In genomic region chr12:4441355-4442330, GRCh38 we compare ENCODE assay signal across 14 cellular contexts. TPM values are rescaled to one million over a fixed set of nuclear protein-coding genes. Genes with fewer than 3 reads are reported as not detected.
DNase-seq lines count a peak whose midpoint lies in the region; ATAC-seq and TF ChIP-seq lines count a peak whose summit lies in the region.
"Had no signal": no experiment of that assay in that cellular context is flagged by ENCODE, and none has a peak within 500 bp of the region (broad histone marks: within the 10 kb centered on the region; RNA-seq: fewer than 3 reads in every experiment).

No MANE protein-coding gene starts in this region.

- peak overlapping the region in 9 of 10 experiments; percentile 23 to 87 (median 82); a peak in 19 of 20 replicates for H3K4me3 ChIP-seq in BLaER1 treated with 17β-estradiol and CSF1 and Interleukin-3, amounts not matched to agents 10 nM and 100 nM
- H3K4me3 ChIP-seq in NB4 (ENCODE audit: low read depth, low read length) (peak overlapping the region; percentile 72), WERI-Rb-1 (ENCODE audit: low read depth, low read length) (0 out of 2 replicates have a peak overlapping the region, but pooled peaks have one; percentile 5), mesendoderm (ENCODE audit: low read length) (no peak overlapping the region)
- H3K4me3 ChIP-seq: ovary had no signal

- CTCF ChIA-PET in activated CD8-positive, alpha-beta T cell treated with anti-CD3 and anti-CD28 coated beads, Interleukin-2, amount 10 ng/mL, durations not matched to agents 7 days and 5 days (lab: Charles Lee) = no interaction called here
- CTCF ChIA-PET in T-cell (lab: Charles Lee) = no interaction called here

- H3K4me3 Mint-ChIP-seq in stimulated activated effector memory CD8-positive, alpha-beta T cell treated with anti-CD3 and anti-CD28 coated beads, Interleukin-12 subunit alpha, Interleukin-12 subunit beta, amount 100 ng/mL, for 72 hours = no peak overlapping the region
- H3K4me3 Mint-ChIP-seq in activated CD8-positive, alpha-beta T cell treated with anti-CD3 and anti-CD28 coated beads, Interleukin-2, amount 10 ng/mL, durations not matched to agents 7 days and 5 days = no peak overlapping the region
- no peak overlapping the region for H3K4me3 Mint-ChIP-seq in T-cell

- H3K18ac ChIP-seq in mesendoderm (ENCODE audit: low read length) = peak overlapping the region; percentile 63

- no peak overlapping the region for H3K27ac Mint-ChIP-seq in stimulated activated effector memory CD8-positive, alpha-beta T cell treated with anti-CD3 and anti-CD28 coated beads, Interleukin-12 subunit alpha, Interleukin-12 subunit beta, amount 100 ng/mL, for 72 hours
- no peak overlapping the region for H3K27ac Mint-ChIP-seq in activated CD8-positive, alpha-beta T cell treated with anti-CD3 and anti-CD28 coated beads, Interleukin-2, amount 10 ng/mL, durations not matched to agents 7 days and 5 days
- no peak overlapping the region for H3K27ac Mint-ChIP-seq in T-cell

- H3K4me2 ChIP-seq in BLaER1 treated with 17β-estradiol and CSF1 and Interleukin-3, amounts not matched to agents 10 nM and 100 nM = peak overlapping the region; percentile 85 to 99 (median 94)
- H3K4me2 ChIP-seq in mesendoderm (ENCODE audit: low read length) = no peak overlapping the region

- DNase-seq in NB4 (ENCODE audit: low read depth) (peak; percentile 91), WERI-Rb-1 (peak; percentile 57), mesendoderm (peak; percentile 97), T-cell (no peak), germinal center (ENCODE audit: low spot score) (no peak)
- no peak for DNase-seq in stimulated activated effector memory CD8-positive, alpha-beta T cell treated with anti-CD3 and anti-CD28 coated beads, Interleukin-12 subunit alpha, Interleukin-12 subunit beta, amount 100 ng/mL, for 72 hours (ENCODE audit: low spot score in 2 of 2)
- DNase-seq in activated CD8-positive, alpha-beta T cell treated with anti-CD3 and anti-CD28 coated beads, Interleukin-2, amount 10 ng/mL, durations not matched to agents 7 days and 5 days = no peak
- DNase-seq: anterior cingulate cortex, NCI-H446, ovary, T-helper 1 cell had no signal

- no peak for ATAC-seq in stimulated activated effector memory CD8-positive, alpha-beta T cell treated with anti-CD3 and anti-CD28 coated beads, Interleukin-12 subunit alpha, Interleukin-12 subunit beta, amount 100 ng/mL, for 72 hours
- no peak for ATAC-seq in activated CD8-positive, alpha-beta T cell treated with anti-CD3 and anti-CD28 coated beads, Interleukin-2, amount 10 ng/mL, durations not matched to agents 7 days and 5 days
- ATAC-seq in T-cell (replicated peaks in 1 of 4) = no peak

- peak overlapping the region; percentile 94 for H2BK5ac ChIP-seq in mesendoderm (ENCODE audit: low read length)

- peak overlapping the region; percentile 85 for H3K56ac ChIP-seq in mesendoderm (ENCODE audit: low read length)

- peak overlapping the region; percentile 8 for H2AK5ac ChIP-seq in mesendoderm (ENCODE audit: low read length)

- H4K8ac ChIP-seq in mesendoderm (ENCODE audit: low read depth, low read length) = peak overlapping the region; percentile 16

- peaks cover 0 to 42% (median 39%) of the 10 kb centered on the region in 11 experiments; a peak in 16 of 22 replicates for H3K36me3 ChIP-seq in BLaER1 treated with 17β-estradiol and CSF1 and Interleukin-3, amounts not matched to agents 10 nM and 100 nM
- H3K36me3 ChIP-seq in WERI-Rb-1 = no peaks in the 10 kb centered on the region
- H3K36me3 ChIP-seq in mesendoderm (ENCODE audit: control insufficient read depth, insufficient read depth, low read length) = no peaks in the 10 kb centered on the region
- H3K36me3 ChIP-seq: ovary had no signal

- H3K27ac ChIP-seq in BLaER1 treated with 17β-estradiol and CSF1 and Interleukin-3, amounts not matched to agents 10 nM and 100 nM = peak overlapping the region in 10 of 11 experiments; percentile 4 to 95 (median 92); a peak in 19 of 22 replicates
- H3K27ac ChIP-seq in WERI-Rb-1 (no peak overlapping the region; the same call in 1 of the 2 replicates), mesendoderm (ENCODE audit: low read depth, low read length) (peak overlapping the region; percentile 85)
- H3K27ac ChIP-seq: epithelial cell of prostate, ovary had no signal

- H3K36me3 Mint-ChIP-seq in stimulated activated effector memory CD8-positive, alpha-beta T cell treated with anti-CD3 and anti-CD28 coated beads, Interleukin-12 subunit alpha, Interleukin-12 subunit beta, amount 100 ng/mL, for 72 hours = no peaks in the 10 kb centered on the region
- no peaks in the 10 kb centered on the region for H3K36me3 Mint-ChIP-seq in activated CD8-positive, alpha-beta T cell treated with anti-CD3 and anti-CD28 coated beads, Interleukin-2, amount 10 ng/mL, durations not matched to agents 7 days and 5 days (ENCODE audit: low read depth)
- no peaks in the 10 kb centered on the region for H3K36me3 Mint-ChIP-seq in T-cell

- no peaks in the 10 kb centered on the region for H3K79me1 ChIP-seq in mesendoderm (ENCODE audit: low read length)

- peak overlapping the region; percentile 64 for H3K4ac ChIP-seq in mesendoderm (ENCODE audit: low read depth, low read length)

- peak overlapping the region; percentile 66 for H2BK120ac ChIP-seq in mesendoderm (ENCODE audit: low read depth, low read length)

- no peak for TF ChIP-seq POLR2A in NB4 (IDR thresholded peaks at IDR 0.05; ENCODE audit: extremely low read depth, insufficient read length)

- H3K27me3 Mint-ChIP-seq in activated CD8-positive, alpha-beta T cell treated with anti-CD3 and anti-CD28 coated beads, Interleukin-2, amount 10 ng/mL, durations not matched to agents 7 days and 5 days (ENCODE audit: low read depth) = peaks cover 7% of the 10 kb centered on the region
- peaks cover 0 to 11% of the 10 kb centered on the region in 2 donors for H3K27me3 Mint-ChIP-seq in T-cell

- peaks cover 78 to 99% (median 88%) of the 10 kb centered on the region in 10 experiments for H3K4me1 ChIP-seq in BLaER1 treated with 17β-estradiol and CSF1 and Interleukin-3, amounts not matched to agents 10 nM and 100 nM
- peaks cover 22% of the 10 kb centered on the region for H3K4me1 ChIP-seq in mesendoderm (ENCODE audit: control insufficient read depth, low read depth, low read length)

- H4K20me1 ChIP-seq in BLaER1 treated with 17β-estradiol and CSF1 and Interleukin-3, amounts not matched to agents 10 nM and 100 nM = no peaks in the 10 kb centered on the region; a peak in 2 of 22 replicates

- H3K9ac ChIP-seq in BLaER1 treated with 17β-estradiol and CSF1 and Interleukin-3, amounts not matched to agents 10 nM and 100 nM = peak overlapping the region; percentile 32 to 90 (median 86); a peak in 21 of 22 replicates
- H3K9ac ChIP-seq in mesendoderm (ENCODE audit: low read length) = peak overlapping the region; percentile 42

- TF ChIP-seq CTCF in NB4 (IDR thresholded peaks at IDR 0.05; ENCODE audit: low read depth, low read length) (no peak), WERI-Rb-1 (IDR thresholded peaks at IDR 0.05; ENCODE audit: low read depth, low read length) (no peak)

- no CpG with 5 or more reads among the region's 18 CpGs for WGBS in mesendoderm (ENCODE audit: extremely low coverage, insufficient coverage, low lambda C conversion rate)

- no peak overlapping the region for H3K23ac ChIP-seq in mesendoderm (ENCODE audit: low read length)

- peak overlapping the region; percentile 41 for H4K5ac ChIP-seq in mesendoderm (ENCODE audit: low read length)

- peak overlapping the region; percentile 0 for H2BK15ac ChIP-seq in mesendoderm (replicated peaks; ENCODE audit: low read depth)

- H3K9me3 ChIP-seq in BLaER1 treated with 17β-estradiol and CSF1 and Interleukin-3, amounts not matched to agents 10 nM and 100 nM (replicated peaks in 1 of 11) = peaks cover 0 to 32% (median 22%) of the 10 kb centered on the region in 11 experiments; a peak in 15 of 22 replicates
- no peaks in the 10 kb centered on the region for H3K9me3 ChIP-seq in WERI-Rb-1 (ENCODE audit: severe bottlenecking)
- H3K9me3 ChIP-seq: ovary had no signal

- H3K4me1 Mint-ChIP-seq in stimulated activated effector memory CD8-positive, alpha-beta T cell treated with anti-CD3 and anti-CD28 coated beads, Interleukin-12 subunit alpha, Interleukin-12 subunit beta, amount 100 ng/mL, for 72 hours = no peaks in the 10 kb centered on the region
- H3K4me1 Mint-ChIP-seq in activated CD8-positive, alpha-beta T cell treated with anti-CD3 and anti-CD28 coated beads, Interleukin-2, amount 10 ng/mL, durations not matched to agents 7 days and 5 days (ENCODE audit: low read depth) = peaks cover 20% of the 10 kb centered on the region
- H3K4me1 Mint-ChIP-seq in T-cell = peaks cover 7 to 9% (median 7%) of the 10 kb centered on the region in 3 donors

- no peaks in the 10 kb centered on the region for H3K9me3 Mint-ChIP-seq in stimulated activated effector memory CD8-positive, alpha-beta T cell treated with anti-CD3 and anti-CD28 coated beads, Interleukin-12 subunit alpha, Interleukin-12 subunit beta, amount 100 ng/mL, for 72 hours
- H3K9me3 Mint-ChIP-seq in activated CD8-positive, alpha-beta T cell treated with anti-CD3 and anti-CD28 coated beads, Interleukin-2, amount 10 ng/mL, durations not matched to agents 7 days and 5 days (ENCODE audit: insufficient read depth) = no peaks in the 10 kb centered on the region
- H3K9me3 Mint-ChIP-seq in T-cell = no peaks in the 10 kb centered on the region

- no peaks in the 10 kb centered on the region for H3K27me3 ChIP-seq in BLaER1 treated with 17β-estradiol and CSF1 and Interleukin-3, amounts not matched to agents 10 nM and 100 nM
- no peaks in the 10 kb centered on the region for H3K27me3 ChIP-seq in WERI-Rb-1 (ENCODE audit: insufficient read depth, low read depth, severe bottlenecking)
- no peaks in the 10 kb centered on the region for H3K27me3 ChIP-seq in mesendoderm (ENCODE audit: insufficient read depth, low read length, poor library complexity)
- H3K27me3 ChIP-seq: ovary had no signal

- POLR2A ChIA-PET in activated CD8-positive, alpha-beta T cell treated with anti-CD3 and anti-CD28 coated beads, Interleukin-2, amount 10 ng/mL, durations not matched to agents 7 days and 5 days (lab: Charles Lee) = no interaction called here
- POLR2A ChIA-PET in T-cell (lab: Charles Lee) = no interaction called here

- no peaks in the 10 kb centered on the region for H3K79me2 ChIP-seq in mesendoderm (ENCODE audit: control insufficient read depth, insufficient read depth, low read length)

RNA-seq across cellular contexts. Expression of gene FGF6, which starts 4.0 kb away (rescaled TPM):
- not detected for polyA plus RNA-seq in mesendoderm (2013, experiment 1 of 2)
- polyA plus RNA-seq in mesendoderm (2013, experiment 2 of 2) = not detected
- not detected for total RNA-seq in activated CD8-positive, alpha-beta T cell treated with anti-CD3 and anti-CD28 coated beads, Interleukin-2, amount 10 ng/mL, durations not matched to agents 7 days and 5 days
- total RNA-seq in T-cell = not detected
- total RNA-seq: ovary had no signal
- polyA plus RNA-seq: BJ, ovary had no signal

Comparison
In these comparisons a context has a peak if more than half of its experiments do, and no peak if none do; other contexts are left out.
1. DNase-seq: peak in NB4 (single experiment), WERI-Rb-1 (single experiment) and mesendoderm (single experiment); none in stimulated activated effector memory CD8-positive, alpha-beta T cell treated with anti-CD3 and anti-CD28 coated beads, Interleukin-12 subunit alpha, Interleukin-12 subunit beta, amount 100 ng/mL, for 72 hours (0 of 2), activated CD8-positive, alpha-beta T cell treated with anti-CD3 and anti-CD28 coated beads, Interleukin-2, amount 10 ng/mL, durations not matched to agents 7 days and 5 days (single experiment), T-cell (0 of 34) and germinal center (single experiment).